ENCODE assay signal across 9 cellular contexts in the genomic region with DNA sequence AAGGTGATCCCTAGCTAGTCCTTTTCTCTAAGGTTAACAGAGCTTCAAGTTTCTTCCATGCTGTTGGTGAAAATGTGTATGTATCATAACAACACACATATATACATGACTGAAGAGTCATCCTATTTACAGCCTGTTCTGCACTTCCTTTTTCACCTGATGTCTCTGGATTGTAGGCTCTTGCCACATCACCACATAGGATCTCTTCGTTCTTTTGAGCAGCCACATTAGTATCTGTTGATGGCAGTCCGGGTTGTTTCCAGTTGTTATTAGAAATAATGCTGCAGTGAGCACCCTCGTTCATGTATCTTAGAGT. TPM values are rescaled to one million over a fixed set of nuclear protein-coding genes. Genes with fewer than 3 reads are reported as not detected.
A peak's percentile ranks its signal among the peaks of the same experiment; 100 is the strongest.
DNase-seq lines count a peak whose midpoint lies in the region; ATAC-seq and TF ChIP-seq lines count a peak whose summit lies in the region.
"Had no signal": no experiment of that assay in that cellular context is flagged by ENCODE, and none has a peak within 500 bp of the region (broad histone marks: within the 10 kb centered on the region; RNA-seq: fewer than 3 reads in every experiment).

No MANE protein-coding gene starts in this region.

- H3K36me3 ChIP-seq in CD4-positive, alpha-beta memory T cell (ENCODE audit: insufficient read depth, low read length): peaks cover 51% of the 10 kb centered on the region
- H3K36me3 ChIP-seq in SK-N-MC (ENCODE audit: insufficient read depth, low read length): peaks cover 51% of the 10 kb centered on the region
- H3K36me3 ChIP-seq in skeletal muscle satellite cell (ENCODE audit: insufficient read depth, low read length): peaks cover 44% of the 10 kb centered on the region
- H3K36me3 ChIP-seq in Karpas-422 (ENCODE audit: insufficient read depth, low read length): peaks cover 17% of the 10 kb centered on the region; the same call in 1 of the 2 replicates

- peak overlapping the region; percentile 37 for H3K9ac ChIP-seq in SK-N-MC (ENCODE audit: insufficient read length)
- peak overlapping the region; percentile 41 for H3K9ac ChIP-seq in skeletal muscle satellite cell (ENCODE audit: low read depth, low read length)
- H3K9ac ChIP-seq in Karpas-422 (ENCODE audit: low read length): no peak overlapping the region

- H3K9me3 ChIP-seq in CD4-positive, alpha-beta memory T cell (ENCODE audit: control insufficient read depth in 1 of 2, low read length in 2 of 2): no peaks in the 10 kb centered on the region
- H3K9me3 ChIP-seq in SK-N-MC (ENCODE audit: low read depth, low read length): no peaks in the 10 kb centered on the region
- no peaks in the 10 kb centered on the region for H3K9me3 ChIP-seq in skeletal muscle satellite cell (replicated peaks; ENCODE audit: low read length)
- H3K9me3 ChIP-seq in Karpas-422 (ENCODE audit: low read length): no peaks in the 10 kb centered on the region

- no peak overlapping the region for H2AFZ ChIP-seq in Karpas-422 (ENCODE audit: low read length)

- no peaks in the 10 kb centered on the region for H3K9me3 Mint-ChIP-seq in CD4-positive, alpha-beta memory T cell

- CTCF ChIA-PET in CD4-positive, alpha-beta memory T cell (lab: Charles Lee; ENCODE audit: partially characterized antibody): interaction anchor here (1.5 kb wide), 1 partner anchor 38 kb away, joined by 4 read pairs; no protein-coding TSS in a partner anchor

- no peak overlapping the region for H3K4me3 Mint-ChIP-seq in CD4-positive, alpha-beta memory T cell

- peaks cover 39 to 71% of the 10 kb centered on the region in 2 donors for H3K36me3 Mint-ChIP-seq in CD4-positive, alpha-beta memory T cell

- no peak for ATAC-seq in HG03025 (IDR thresholded peaks at IDR 0.05; ENCODE audit: low FRiP score, unreplicated experiment)

- no peaks in the 10 kb centered on the region for H3K27me3 Mint-ChIP-seq in CD4-positive, alpha-beta memory T cell

- H3K27ac Mint-ChIP-seq in CD4-positive, alpha-beta memory T cell: peak overlapping the region in 6 of 7 donors; percentile 20 to 78 (median 50)

- POLR2A ChIA-PET in CD4-positive, alpha-beta memory T cell (lab: Charles Lee; ENCODE audit: partially characterized antibody): no interaction called here

- intact Hi-C loops in CD4-positive, alpha-beta memory T cell (cut with micrococcal nuclease): no loop called here

- no peak for TF ChIP-seq CTCF in fibroblast of villous mesenchyme (IDR thresholded peaks at IDR 0.05; ENCODE audit: insufficient read depth, low read depth, low read length)

- no peak overlapping the region for H3K27ac ChIP-seq in CD4-positive, alpha-beta memory T cell (ENCODE audit: low read depth, low read length)
- peak overlapping the region; percentile 80 for H3K27ac ChIP-seq in SK-N-MC
- no peak overlapping the region for H3K27ac ChIP-seq in Karpas-422 (ENCODE audit: low read length)

- H3K79me2 ChIP-seq in Karpas-422 (ENCODE audit: low read length): no peaks in the 10 kb centered on the region

- H3K27me3 ChIP-seq in CD4-positive, alpha-beta memory T cell (ENCODE audit: insufficient read depth, low read length): no peaks in the 10 kb centered on the region
- H3K27me3 ChIP-seq in skeletal muscle satellite cell (ENCODE audit: control insufficient read depth, insufficient read depth, low read length) (no peaks in the 10 kb centered on the region), Karpas-422 (ENCODE audit: low read length) (no peaks in the 10 kb centered on the region)

- H3K9me2 ChIP-seq in Karpas-422 (replicated peaks; ENCODE audit: insufficient read depth, low read length): no peaks in the 10 kb centered on the region

- peaks cover 1 to 16% (median 5%) of the 10 kb centered on the region in 4 donors for H3K4me1 Mint-ChIP-seq in CD4-positive, alpha-beta memory T cell

- H3K4me1 ChIP-seq in CD4-positive, alpha-beta memory T cell (ENCODE audit: insufficient read depth, low read length): no peaks in the 10 kb centered on the region
- H3K4me1 ChIP-seq in skeletal muscle satellite cell (ENCODE audit: control insufficient read depth, insufficient read depth, low read length) (peaks cover 25% of the 10 kb centered on the region), Karpas-422 (ENCODE audit: low read length) (no peaks in the 10 kb centered on the region)

- H4K20me1 ChIP-seq in Karpas-422 (ENCODE audit: insufficient read depth, low read depth, low read length): no peaks in the 10 kb centered on the region

- no peak overlapping the region for H3K4me3 ChIP-seq in CD4-positive, alpha-beta memory T cell (ENCODE audit: low read length in 2 of 2)
- H3K4me3 ChIP-seq in SK-N-MC (no peak overlapping the region), fibroblast of villous mesenchyme (ENCODE audit: low read depth, low read length) (no peak overlapping the region), skeletal muscle satellite cell (ENCODE audit: low read length) (no peak overlapping the region), Karpas-422 (ENCODE audit: low read length) (no peak overlapping the region)

- DNase-seq in CD4-positive, alpha-beta memory T cell: no peak
- DNase-seq in SK-N-MC (ENCODE audit: low read depth, low spot score): no peak
- DNase-seq in fibroblast of villous mesenchyme (ENCODE audit: low read depth): peak; percentile 64
- no peak for DNase-seq in NCI-H1105 treated with DMSO at 0.1 percent for 48 hours (lab: John Stamatoyannopoulos, UW)
- DNase-seq in HUDEP-2 (lab: John Stamatoyannopoulos, UW; ENCODE audit: unreplicated experiment in 76 of 76): no peak
- no peak for DNase-seq in Karpas-422
- DNase-seq: kidney glomerular epithelial cell had no signal

- H3K4me2 ChIP-seq in skeletal muscle satellite cell (ENCODE audit: low read length) (peak overlapping the region; percentile 52), Karpas-422 (ENCODE audit: low read depth, low read length, poor library complexity, severe bottlenecking) (no peak overlapping the region)

RNA-seq across cellular contexts. Expression of a gene that starts 19.7 kb away (rescaled TPM):
- total RNA-seq in CD4-positive, alpha-beta memory T cell: 10 to 100 TPM; 33.4 to 39.0 TPM
- 10 to 100 TPM; 53.2 to 89.1 TPM for polyA plus RNA-seq in CD4-positive, alpha-beta memory T cell
- total RNA-seq in fibroblast of villous mesenchyme: 78.9 and 79.5 TPM in 2 replicates
- 109 and 122 TPM in 2 replicates for total RNA-seq in skeletal muscle satellite cell (2012; rRNA removed)
- total RNA-seq in Karpas-422 (2014; rRNA removed; shearing (Covaris generic); ENCODE audit: low replicate concordance): 80.1 and 91.3 TPM in 2 replicates

RNA-seq across cellular contexts. Expression of a gene that starts 19.8 kb away (rescaled TPM):
- 10 to 100 TPM; 10.5 to 10.7 TPM for total RNA-seq in CD4-positive, alpha-beta memory T cell
- polyA plus RNA-seq in CD4-positive, alpha-beta memory T cell: 1 to 10 TPM; 1.3 to 4.4 TPM
- 3.5 and 4.3 TPM in 2 replicates for total RNA-seq in fibroblast of villous mesenchyme
- 7.2 and 8.1 TPM in 2 replicates for total RNA-seq in skeletal muscle satellite cell (2012; rRNA removed)
- total RNA-seq in Karpas-422 (2014; rRNA removed; shearing (Covaris generic); ENCODE audit: low replicate concordance): 6.1 and 7.9 TPM in 2 replicates
